Comparison of ENCODE assay signal across 1 cellular context in genomic region chr12:100573499-100574261, GRCh38.
TF ChIP-seq lines count a peak whose summit lies in the region.

Gene GAS2L3, plus strand, starts transcription at chr12:100573684. Its CDS starts 21,221 bp downstream, at chr12:100594905.

TF ChIP-seq in HEK293, 187 proteins besides CTCF, POLR2A, EP300 and RAD21 (continued from another document and continues in another):
- TF ChIP-seq TSHZ1 (tag by site-specific recombination; IDR thresholded peaks at IDR 0.05; ENCODE audit: borderline replicate concordance) (no peak), ZNF341 (tag by site-specific recombination; IDR thresholded peaks at IDR 0.05; ENCODE audit: low read depth) (peak; percentile 74), ZNF23 (tag by site-specific recombination; IDR thresholded peaks at IDR 0.05; ENCODE audit: borderline replicate concordance) (no peak), ZNF629 (tag by site-specific recombination; IDR thresholded peaks at IDR 0.05) (peak; percentile 61; the same call in 1 of the 2 replicates), ZNF174 (tag by site-specific recombination; IDR thresholded peaks at IDR 0.05) (no peak), ZNF148 (tag by site-specific recombination; IDR thresholded peaks at IDR 0.05; ENCODE audit: borderline replicate concordance) (no peak), INSM2 (tag by site-specific recombination; IDR thresholded peaks at IDR 0.05) (no peak), SETDB1 (IDR thresholded peaks at IDR 0.05; ENCODE audit: insufficient read length, low read length) (no peak), ZNF776 (tag by site-specific recombination; IDR thresholded peaks at IDR 0.05; ENCODE audit: borderline replicate concordance) (no peak), ZNF248 (tag by site-specific recombination; IDR thresholded peaks at IDR 0.05) (no peak), ZNF221 (tag by site-specific recombination; IDR thresholded peaks at IDR 0.05; ENCODE audit: borderline replicate concordance) (no peak), ZNF433 (tag by site-specific recombination; IDR thresholded peaks at IDR 0.05; ENCODE audit: low read depth) (no peak), ZNF664 (tag by site-specific recombination; IDR thresholded peaks at IDR 0.05) (no peak), ZNF692 (tag by site-specific recombination; IDR thresholded peaks at IDR 0.05) (0 out of 2 replicates have a peak, but pooled peaks have one; percentile 42), ZBTB8A (tag by site-specific recombination; IDR thresholded peaks at IDR 0.05) (peak; percentile 87), KLF8 (tag by site-specific recombination; IDR thresholded peaks at IDR 0.05) (peak; percentile 77; the same call in 1 of the 2 replicates), ZNF449 (tag by site-specific recombination; IDR thresholded peaks at IDR 0.05) (peak; percentile 57; the same call in 1 of the 2 replicates), ZNF626 (tag by site-specific recombination; IDR thresholded peaks at IDR 0.05) (no peak), ZSCAN4 (tag by site-specific recombination; IDR thresholded peaks at IDR 0.05) (no peak), KLF1 (tag by site-specific recombination; IDR thresholded peaks at IDR 0.05) (peak; percentile 67), ZNF214 (tag by site-specific recombination; IDR thresholded peaks at IDR 0.05; ENCODE audit: borderline replicate concordance) (no peak), REPIN1 (tag by site-specific recombination; IDR thresholded peaks at IDR 0.05; ENCODE audit: low read depth) (no peak), ZNF24 (tag by site-specific recombination; IDR thresholded peaks at IDR 0.05) (0 out of 2 replicates have a peak, but pooled peaks have one; percentile 16), GLIS1 (tag by site-specific recombination; IDR thresholded peaks at IDR 0.05) (peak; percentile 53; the same call in 1 of the 2 replicates), ZNF354C (tag by site-specific recombination; IDR thresholded peaks at IDR 0.05; ENCODE audit: borderline replicate concordance, low read depth) (no peak), ZNF175 (tag by site-specific recombination; IDR thresholded peaks at IDR 0.05) (no peak), ZNF391 (tag by site-specific recombination; IDR thresholded peaks at IDR 0.05; ENCODE audit: borderline replicate concordance, low read depth) (peak; percentile 20; the same call in 1 of the 2 replicates)
- TF ChIP-seq, protein P1, sequence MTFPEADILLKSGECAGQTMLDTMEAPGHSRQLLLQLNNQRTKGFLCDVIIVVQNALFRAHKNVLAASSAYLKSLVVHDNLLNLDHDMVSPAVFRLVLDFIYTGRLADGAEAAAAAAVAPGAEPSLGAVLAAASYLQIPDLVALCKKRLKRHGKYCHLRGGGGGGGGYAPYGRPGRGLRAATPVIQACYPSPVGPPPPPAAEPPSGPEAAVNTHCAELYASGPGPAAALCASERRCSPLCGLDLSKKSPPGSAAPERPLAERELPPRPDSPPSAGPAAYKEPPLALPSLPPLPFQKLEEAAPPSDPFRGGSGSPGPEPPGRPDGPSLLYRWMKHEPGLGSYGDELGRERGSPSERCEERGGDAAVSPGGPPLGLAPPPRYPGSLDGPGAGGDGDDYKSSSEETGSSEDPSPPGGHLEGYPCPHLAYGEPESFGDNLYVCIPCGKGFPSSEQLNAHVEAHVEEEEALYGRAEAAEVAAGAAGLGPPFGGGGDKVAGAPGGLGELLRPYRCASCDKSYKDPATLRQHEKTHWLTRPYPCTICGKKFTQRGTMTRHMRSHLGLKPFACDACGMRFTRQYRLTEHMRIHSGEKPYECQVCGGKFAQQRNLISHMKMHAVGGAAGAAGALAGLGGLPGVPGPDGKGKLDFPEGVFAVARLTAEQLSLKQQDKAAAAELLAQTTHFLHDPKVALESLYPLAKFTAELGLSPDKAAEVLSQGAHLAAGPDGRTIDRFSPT (tag by site-specific recombination; IDR thresholded peaks at IDR 0.05): peak; percentile 47; the same call in 1 of the 2 replicates
- TF ChIP-seq, protein P2, sequence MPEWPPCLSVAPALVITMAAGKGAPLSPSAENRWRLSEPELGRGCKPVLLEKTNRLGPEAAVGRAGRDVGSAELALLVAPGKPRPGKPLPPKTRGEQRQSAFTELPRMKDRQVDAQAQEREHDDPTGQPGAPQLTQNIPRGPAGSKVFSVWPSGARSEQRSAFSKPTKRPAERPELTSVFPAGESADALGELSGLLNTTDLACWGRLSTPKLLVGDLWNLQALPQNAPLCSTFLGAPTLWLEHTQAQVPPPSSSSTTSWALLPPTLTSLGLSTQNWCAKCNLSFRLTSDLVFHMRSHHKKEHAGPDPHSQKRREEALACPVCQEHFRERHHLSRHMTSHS (tag by site-specific recombination; IDR thresholded peaks at IDR 0.05): no peak
- TF ChIP-seq, protein P3, sequence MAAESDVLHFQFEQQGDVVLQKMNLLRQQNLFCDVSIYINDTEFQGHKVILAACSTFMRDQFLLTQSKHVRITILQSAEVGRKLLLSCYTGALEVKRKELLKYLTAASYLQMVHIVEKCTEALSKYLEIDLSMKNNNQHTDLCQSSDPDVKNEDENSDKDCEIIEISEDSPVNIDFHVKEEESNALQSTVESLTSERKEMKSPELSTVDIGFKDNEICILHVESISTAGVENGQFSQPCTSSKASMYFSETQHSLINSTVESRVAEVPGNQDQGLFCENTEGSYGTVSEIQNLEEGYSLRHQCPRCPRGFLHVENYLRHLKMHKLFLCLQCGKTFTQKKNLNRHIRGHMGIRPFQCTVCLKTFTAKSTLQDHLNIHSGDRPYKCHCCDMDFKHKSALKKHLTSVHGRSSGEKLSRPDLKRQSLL (tag by site-specific recombination; IDR thresholded peaks at IDR 0.05): 0 out of 2 replicates have a peak, but pooled peaks have one; percentile 11
- TF ChIP-seq, protein P4, sequence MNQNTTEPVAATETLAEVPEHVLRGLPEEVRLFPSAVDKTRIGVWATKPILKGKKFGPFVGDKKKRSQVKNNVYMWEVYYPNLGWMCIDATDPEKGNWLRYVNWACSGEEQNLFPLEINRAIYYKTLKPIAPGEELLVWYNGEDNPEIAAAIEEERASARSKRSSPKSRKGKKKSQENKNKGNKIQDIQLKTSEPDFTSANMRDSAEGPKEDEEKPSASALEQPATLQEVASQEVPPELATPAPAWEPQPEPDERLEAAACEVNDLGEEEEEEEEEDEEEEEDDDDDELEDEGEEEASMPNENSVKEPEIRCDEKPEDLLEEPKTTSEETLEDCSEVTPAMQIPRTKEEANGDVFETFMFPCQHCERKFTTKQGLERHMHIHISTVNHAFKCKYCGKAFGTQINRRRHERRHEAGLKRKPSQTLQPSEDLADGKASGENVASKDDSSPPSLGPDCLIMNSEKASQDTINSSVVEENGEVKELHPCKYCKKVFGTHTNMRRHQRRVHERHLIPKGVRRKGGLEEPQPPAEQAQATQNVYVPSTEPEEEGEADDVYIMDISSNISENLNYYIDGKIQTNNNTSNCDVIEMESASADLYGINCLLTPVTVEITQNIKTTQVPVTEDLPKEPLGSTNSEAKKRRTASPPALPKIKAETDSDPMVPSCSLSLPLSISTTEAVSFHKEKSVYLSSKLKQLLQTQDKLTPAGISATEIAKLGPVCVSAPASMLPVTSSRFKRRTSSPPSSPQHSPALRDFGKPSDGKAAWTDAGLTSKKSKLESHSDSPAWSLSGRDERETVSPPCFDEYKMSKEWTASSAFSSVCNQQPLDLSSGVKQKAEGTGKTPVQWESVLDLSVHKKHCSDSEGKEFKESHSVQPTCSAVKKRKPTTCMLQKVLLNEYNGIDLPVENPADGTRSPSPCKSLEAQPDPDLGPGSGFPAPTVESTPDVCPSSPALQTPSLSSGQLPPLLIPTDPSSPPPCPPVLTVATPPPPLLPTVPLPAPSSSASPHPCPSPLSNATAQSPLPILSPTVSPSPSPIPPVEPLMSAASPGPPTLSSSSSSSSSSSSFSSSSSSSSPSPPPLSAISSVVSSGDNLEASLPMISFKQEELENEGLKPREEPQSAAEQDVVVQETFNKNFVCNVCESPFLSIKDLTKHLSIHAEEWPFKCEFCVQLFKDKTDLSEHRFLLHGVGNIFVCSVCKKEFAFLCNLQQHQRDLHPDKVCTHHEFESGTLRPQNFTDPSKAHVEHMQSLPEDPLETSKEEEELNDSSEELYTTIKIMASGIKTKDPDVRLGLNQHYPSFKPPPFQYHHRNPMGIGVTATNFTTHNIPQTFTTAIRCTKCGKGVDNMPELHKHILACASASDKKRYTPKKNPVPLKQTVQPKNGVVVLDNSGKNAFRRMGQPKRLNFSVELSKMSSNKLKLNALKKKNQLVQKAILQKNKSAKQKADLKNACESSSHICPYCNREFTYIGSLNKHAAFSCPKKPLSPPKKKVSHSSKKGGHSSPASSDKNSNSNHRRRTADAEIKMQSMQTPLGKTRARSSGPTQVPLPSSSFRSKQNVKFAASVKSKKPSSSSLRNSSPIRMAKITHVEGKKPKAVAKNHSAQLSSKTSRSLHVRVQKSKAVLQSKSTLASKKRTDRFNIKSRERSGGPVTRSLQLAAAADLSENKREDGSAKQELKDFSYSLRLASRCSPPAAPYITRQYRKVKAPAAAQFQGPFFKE (tag by site-specific recombination; IDR thresholded peaks at IDR 0.05; ENCODE audit: borderline replicate concordance): no peak
